In the genomic region with DNA sequence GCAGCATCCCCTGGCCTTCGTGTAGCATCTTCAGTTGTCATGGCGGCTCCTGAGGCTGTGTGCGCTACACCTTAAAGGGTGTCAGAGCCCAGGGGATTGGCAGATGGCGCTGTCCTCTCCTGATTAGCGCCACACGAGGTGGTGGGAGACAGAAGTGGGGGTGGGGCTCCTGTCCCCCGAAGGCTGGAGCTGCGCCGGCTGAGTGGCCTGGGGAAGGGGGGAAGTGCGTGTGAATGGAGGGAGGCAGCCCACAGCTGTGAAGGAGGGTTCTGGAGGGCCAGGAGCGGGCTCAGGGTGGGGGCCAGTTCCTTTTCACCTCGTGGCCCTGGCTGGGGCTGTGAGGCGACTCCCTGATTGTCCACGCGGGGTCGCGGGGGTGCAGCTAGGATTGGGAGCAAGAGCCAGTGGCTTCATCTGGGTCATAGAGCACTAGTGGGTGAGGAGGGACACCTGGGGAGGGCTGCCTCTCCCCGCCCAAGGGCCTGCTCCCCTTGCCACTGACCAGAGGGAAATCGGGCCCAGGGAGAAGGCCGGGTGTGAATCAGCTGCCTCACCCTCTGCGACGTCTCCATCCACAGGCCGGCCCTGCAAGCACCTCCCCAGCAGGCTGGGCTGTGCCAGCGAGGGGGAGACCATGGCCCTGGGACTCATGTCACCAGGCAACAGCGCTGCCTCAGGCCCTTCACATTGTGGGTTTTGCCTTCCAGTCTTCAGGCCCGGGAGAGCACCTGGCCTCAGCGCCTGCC, we compare ENCODE assay signal across 14 cellular contexts. TPM values are rescaled to one million over a fixed set of nuclear protein-coding genes. Genes with fewer than 3 reads are reported as not detected.
DNase-seq lines count a peak whose midpoint lies in the region; ATAC-seq, FAIRE-seq and TF ChIP-seq lines count a peak whose summit lies in the region.
"Had no signal": no experiment of that assay in that cellular context is flagged by ENCODE, and none has a peak within 500 bp of the region (broad histone marks: within the 10 kb centered on the region; RNA-seq: fewer than 3 reads in every experiment).

No MANE protein-coding gene starts in this region.

- no peak for TF ChIP-seq EP300 in A549 (IDR thresholded peaks at IDR 0.05)
- TF ChIP-seq EP300 in K562 (IDR thresholded peaks at IDR 0.05; ENCODE audit: low read length), result no peak

- CTCF ChIA-PET in A549 (lab: Yijun Ruan, JAX), result interaction anchor here (1.0 to 4.9 kb wide), 10 partner anchors 8 to 127 kb away, joined by 3 to 33 read pairs (median 8); no protein-coding TSS in a partner anchor
- CTCF ChIA-PET in K562 (lab: Yijun Ruan, JAX; ENCODE audit: low intra/inter-chr PET ratio), result interaction anchor here (0.6 kb wide), 2 partner anchors 193 to 1580 kb away, joined by 3 read pairs; no protein-coding TSS in a partner anchor
- CTCF ChIA-PET in activated CD8-positive, alpha-beta memory T cell treated with anti-CD3 and anti-CD28 coated beads, Interleukin-2, amount 10 ng/mL, durations not matched to agents 7 days and 5 days (lab: Charles Lee), result interaction anchor here (1.6 kb wide), 1 partner anchor 75 kb away, joined by 3 read pairs; no protein-coding TSS in a partner anchor

- H3K36me3 ChIP-seq in K562 (ENCODE audit: control insufficient read depth, insufficient read depth, low read length), result no peaks in the 10 kb centered on the region

- H3K4me3 ChIP-seq in A549 (no peak overlapping the region), GM12865 (ENCODE audit: low read depth, low read length) (no peak overlapping the region), K562 (no peak overlapping the region)
- H3K4me3 ChIP-seq: coronary artery, mucosa of descending colon had no signal

- no peaks in the 10 kb centered on the region for H3K27me3 ChIP-seq in K562 (ENCODE audit: control insufficient read depth in 2 of 2, insufficient read depth in 2 of 2, low read length in 2 of 2)

- H3K27ac Mint-ChIP-seq in activated CD8-positive, alpha-beta memory T cell treated with anti-CD3 and anti-CD28 coated beads, Interleukin-2, amount 10 ng/mL, durations not matched to agents 7 days and 5 days, result no peak overlapping the region
- H3K27ac Mint-ChIP-seq: activated naive CD8-positive, alpha-beta T cell had no signal

- H3K9ac ChIP-seq in K562 (ENCODE audit: insufficient read depth in 1 of 2, low read depth in 2 of 2, low read length in 2 of 2), result peak overlapping the region; percentile 53 to 80; a peak in 3 of 4 replicates

- TF ChIP-seq POLR2A in A549 (IDR thresholded peaks at IDR 0.05; ENCODE audit: low read length) (no peak), K562 (conservative IDR thresholded peaks at IDR 0.05) (no peak)

- H3K79me2 ChIP-seq in K562 (ENCODE audit: control insufficient read depth, insufficient read depth, low read length), result peaks cover 12% of the 10 kb centered on the region

- POLR2A ChIA-PET in A549 (lab: Yijun Ruan, JAX), result no interaction called here
- POLR2A ChIA-PET in K562 (lab: Yijun Ruan, JAX), result interaction anchor here (1.3 to 1.6 kb wide), 2 partner anchors 10 to 12 kb away, joined by 4 to 5 read pairs; no protein-coding TSS in a partner anchor

- intact Hi-C loops in K562 (cut with micrococcal nuclease), result loop anchor here (5.0 kb wide), 1 partner anchor 73 kb away; no protein-coding TSS in a partner anchor
- intact Hi-C loops in left cardiac atrium (cut with DNase I), result no loop called here

- H3K4me1 Mint-ChIP-seq in activated CD8-positive, alpha-beta memory T cell treated with anti-CD3 and anti-CD28 coated beads, Interleukin-2, amount 10 ng/mL, durations not matched to agents 7 days and 5 days, result peaks cover 12% of the 10 kb centered on the region

- H3K9me3 ChIP-seq in A549 (no peaks in the 10 kb centered on the region), K562 (replicated peaks; ENCODE audit: control insufficient read depth, insufficient read depth, low read depth, low read length) (no peaks in the 10 kb centered on the region)
- H3K9me3 ChIP-seq: mucosa of descending colon had no signal

- WGBS in A549 (ENCODE audit: missing lambda C conversion rate), result 82% methylated on average over 22 of the region's 27 CpGs
- WGBS in K562 (ENCODE audit: insufficient coverage, low coverage, missing lambda C conversion rate), result 47% methylated on average over 18 of the region's 27 CpGs

- H4K20me1 ChIP-seq in K562 (replicated peaks; ENCODE audit: control insufficient read depth, insufficient read depth, low read length), result 0 out of 2 replicates have a peak, but pooled peaks cover 3% of the 10 kb centered on the region

- H3K36me3 Mint-ChIP-seq in activated CD8-positive, alpha-beta memory T cell treated with anti-CD3 and anti-CD28 coated beads, Interleukin-2, amount 10 ng/mL, durations not matched to agents 7 days and 5 days, result no peaks in the 10 kb centered on the region
- H3K36me3 Mint-ChIP-seq: activated naive CD8-positive, alpha-beta T cell had no signal

- ATAC-seq in A549 (peak; percentile 15 to 41; a peak in 4 of 6 replicates), K562 (peak; percentile 77), HG03025 (IDR thresholded peaks at IDR 0.05; ENCODE audit: low FRiP score, unreplicated experiment) (no peak), left cardiac atrium (no peak)
- no peak for ATAC-seq in activated CD8-positive, alpha-beta memory T cell treated with anti-CD3 and anti-CD28 coated beads, Interleukin-2, amount 10 ng/mL, durations not matched to agents 7 days and 5 days
- ATAC-seq: mucosa of descending colon; stimulated activated naive CD8-positive, alpha-beta T cell treated with anti-CD3 and anti-CD28 coated beads, Interleukin-15, Interleukin-2, amounts not matched to agents 100 U/mL and 50 U/mL, for 24 hours had no signal

- no peak overlapping the region for H3K4me3 Mint-ChIP-seq in activated CD8-positive, alpha-beta memory T cell treated with anti-CD3 and anti-CD28 coated beads, Interleukin-2, amount 10 ng/mL, durations not matched to agents 7 days and 5 days
- H3K4me3 Mint-ChIP-seq: activated naive CD8-positive, alpha-beta T cell had no signal

- H3K4me1 ChIP-seq in A549 (peaks cover 28% of the 10 kb centered on the region), K562 (replicated peaks in 1 of 2; ENCODE audit: control insufficient read depth in 2 of 2, insufficient read depth in 2 of 2, low read length in 2 of 2) (peaks cover 24 to 88% of the 10 kb centered on the region in 2 experiments)

- H3K9me1 ChIP-seq in K562 (ENCODE audit: control insufficient read depth, insufficient read depth, low read length), result peaks cover 2% of the 10 kb centered on the region

- peaks cover 46% of the 10 kb centered on the region for H3K27me3 Mint-ChIP-seq in activated CD8-positive, alpha-beta memory T cell treated with anti-CD3 and anti-CD28 coated beads, Interleukin-2, amount 10 ng/mL, durations not matched to agents 7 days and 5 days

- DNase-seq in A549 (ENCODE audit: low read depth in 1 of 2, low spot score in 1 of 2), result peak in 1 of 2 experiments; percentile 49
- DNase-seq in GM12865 (ENCODE audit: low read depth), result no peak
- DNase-seq in NCI-H510A (lab: John Stamatoyannopoulos, UW), result peak; percentile 81
- peak; percentile 71 to 78 (median 74) for DNase-seq in K562 (ENCODE audit: extremely low read depth in 1 of 4, low spot score in 3 of 4)
- no peak for DNase-seq in germinal center (ENCODE audit: low spot score)
- DNase-seq in left cardiac atrium, result no peak
- DNase-seq in activated CD8-positive, alpha-beta memory T cell treated with anti-CD3 and anti-CD28 coated beads, Interleukin-2, amount 10 ng/mL, durations not matched to agents 7 days and 5 days, result no peak
- DNase-seq: mucosa of descending colon; Right ventricle myocardium superior; stimulated activated CD4-positive, alpha-beta T cell treated with anti-CD3 and anti-CD28 coated beads, Interleukin-4, amount 100 ng/mL, for 4 hours; stimulated activated naive CD8-positive, alpha-beta T cell treated with anti-CD3 and anti-CD28 coated beads, Interleukin-15, Interleukin-2, amounts not matched to agents 100 U/mL and 50 U/mL, for 24 hours had no signal

- peak overlapping the region in 1 of 2 experiments; percentile 54; a peak in 2 of 6 replicates for H3K27ac ChIP-seq in A549
- H3K27ac ChIP-seq in K562 (ENCODE audit: extremely low read depth, low read depth, low read length), result peak overlapping the region; percentile 66; the same call in 1 of the 3 replicates
- H3K27ac ChIP-seq: coronary artery had no signal

- no peak; a peak in 1 of 5 replicates for TF ChIP-seq RAD21 in A549 (conservative IDR thresholded peaks at IDR 0.05 in 1 of 2, IDR thresholded peaks at IDR 0.05 in 1 of 2)
- peak; percentile 16 to 46; a peak in 2 of 4 replicates for TF ChIP-seq RAD21 in K562 (CRISPR knock-in tag; conservative IDR thresholded peaks at IDR 0.05 in 1 of 2, IDR thresholded peaks at IDR 0.05 in 1 of 2)

- H2AFZ ChIP-seq in K562 (ENCODE audit: low read depth, low read length), result peak overlapping the region; percentile 77

- H3K4me2 ChIP-seq in A549, result no peak overlapping the region
- H3K4me2 ChIP-seq in K562 (ENCODE audit: insufficient read depth, low read length), result peak overlapping the region; percentile 38; the same call in 1 of the 2 replicates

- no peaks in the 10 kb centered on the region for H3K9me3 Mint-ChIP-seq in activated CD8-positive, alpha-beta memory T cell treated with anti-CD3 and anti-CD28 coated beads, Interleukin-2, amount 10 ng/mL, durations not matched to agents 7 days and 5 days (ENCODE audit: low read depth)

- FAIRE-seq in A549 (lab: Jason Lieb, UNC) (no peak), K562 (lab: Jason Lieb, UNC) (peak; percentile 80)

- no TSS peak for BruUV-seq in K562 (replicated peaks; lab: Mats Ljungman, UMichigan)

- TF ChIP-seq CTCF in A549 (IDR thresholded peaks at IDR 0.05) (no peak; the same call in 2 of the 3 replicates), GM12865 (IDR thresholded peaks at IDR 0.05; ENCODE audit: insufficient read depth, low read depth, low read length, missing control alignments) (peak; percentile 3), K562 (IDR thresholded peaks at IDR 0.05 in 2 of 3, conservative IDR thresholded peaks at IDR 0.05 in 1 of 3; ENCODE audit: insufficient read depth in 2 of 3, low read depth in 1 of 3, low read length in 3 of 3) (peak; percentile 56 to 83 (median 67))

- in situ Hi-C loops in K562 (cut with MboI), result no loop called here

RNA-seq across cellular contexts. Expression of a gene that starts 14.1 kb away (rescaled TPM):
- 2.1 and 2.6 TPM in 2 replicates for polyA plus RNA-seq in A549 (2011; rRNA removed)
- polyA plus RNA-seq in A549 (2012; cell fraction: cytosol; rRNA removed), result 7.4 and 8.4 TPM in 2 replicates
- polyA plus RNA-seq in A549 (2012; cell fraction: nucleus; rRNA removed), result 27.4 and 38.1 TPM in 2 replicates
- 5.2 to 5.9 TPM (median 5.8 TPM) in 3 replicates for polyA plus RNA-seq in A549 (2017; fragmentation: RNase III; extraction: RNeasy Plus Mini Kit Qiagen cat#74134 plus additional on column Dnase treatment)
- 2.6 and 3.5 TPM in 2 replicates for polyA minus RNA-seq in A549 (2011; rRNA and poly(A)+ RNA removed)
- 32.5 and 87.9 TPM in 2 replicates for total RNA-seq in K562 (2011; cell fraction: chromatin; rRNA removed; ENCODE audit: low replicate concordance)
- 48.6 and 57.5 TPM in 2 replicates for total RNA-seq in K562 (2011; cell fraction: nucleolus; rRNA removed)
- 39.0 and 40.6 TPM in 2 replicates for total RNA-seq in K562 (2011; cell fraction: nucleoplasm; rRNA removed)
- 11.1 and 13.9 TPM in 2 replicates for total RNA-seq in K562 (2014; rRNA removed)
- 2.1 and 2.6 TPM in 2 replicates for total RNA-seq in K562 (2014; rRNA removed; fragmentation: Illumina TruSeq; extraction: Trizol)
- 5.0 and 6.5 TPM in 2 replicates for total RNA-seq in K562 (2015; rRNA removed; fragmentation: Illumina TruSeq; extraction: Trizol)
- 20.8 and 26.9 TPM in 2 replicates for total RNA-seq in K562 (2021)
- 4.4 and 11.8 TPM in 2 replicates for polyA plus RNA-seq in K562 (2011; rRNA removed)
- polyA plus RNA-seq in K562 (2011; cell fraction: cytosol; rRNA removed), result 8.6 and 8.8 TPM in 2 replicates
- polyA plus RNA-seq in K562 (2011; cell fraction: nucleus; rRNA removed), result 112 and 139 TPM in 2 replicates
- 14.4 and 22.5 TPM in 2 replicates for polyA plus RNA-seq in K562 (2012)
- 5.5 and 6.8 TPM in 2 replicates for polyA plus RNA-seq in K562 (2014; fragmentation: Illumina TruSeq; extraction: Trizol)
- polyA plus RNA-seq in K562 (2014; fragmentation: Nextera tagmentation; extraction: Ambion mirVana), result under 1 TPM; 0.14 to 0.24 TPM
- polyA plus RNA-seq in K562 (2014; rRNA removed), result 17.2 and 23.3 TPM in 2 replicates
- 0.72 and 2.7 TPM in 2 replicates for polyA minus RNA-seq in K562 (2011; rRNA and poly(A)+ RNA removed)
- polyA minus RNA-seq in K562 (2011; cell fraction: cytosol; rRNA and poly(A)+ RNA removed), result 6.8 and 8.7 TPM in 2 replicates
- polyA minus RNA-seq in K562 (2011; cell fraction: nucleus; rRNA and poly(A)+ RNA removed), result 12.7 and 15.3 TPM in 2 replicates
- total RNA-seq in left cardiac atrium, result 1 to 10 TPM; 8.3 to 9.9 TPM
- total RNA-seq in activated CD8-positive, alpha-beta memory T cell treated with anti-CD3 and anti-CD28 coated beads, Interleukin-2, amount 10 ng/mL, durations not matched to agents 7 days and 5 days, result under 1 TPM; 0.23 to 0.64 TPM

Comparison
In these comparisons a context has a peak if more than half of its experiments do, and no peak if none do; other contexts are left out.
1. ATAC-seq: peak in A549 (2 of 2) and K562 (single experiment); none in HG03025 (single experiment), left cardiac atrium (0 of 2) and activated CD8-positive, alpha-beta memory T cell treated with anti-CD3 and anti-CD28 coated beads, Interleukin-2, amount 10 ng/mL, durations not matched to agents 7 days and 5 days (single experiment).
2. DNase-seq: peak in NCI-H510A (single experiment) and K562 (4 of 4); none in GM12865 (single experiment), germinal center (single experiment), left cardiac atrium (single experiment) and activated CD8-positive, alpha-beta memory T cell treated with anti-CD3 and anti-CD28 coated beads, Interleukin-2, amount 10 ng/mL, durations not matched to agents 7 days and 5 days (single experiment).